ENCODE assay signal across 1 cellular context in genomic region chr16:9090101-9090959, GRCh38.
A peak's percentile ranks its signal among the peaks of the same experiment; 100 is the strongest.
TF ChIP-seq lines count a peak whose summit lies in the region.

No MANE protein-coding gene starts in this region.

TF ChIP-seq in K562, 482 proteins besides CTCF, POLR2A, EP300 and RAD21 (continued from another document and continues in another):
- TF ChIP-seq HBP1 (CRISPR knock-in tag; IDR thresholded peaks at IDR 0.05) (no peak), MYBL2 (IDR thresholded peaks at IDR 0.05; ENCODE audit: low read depth) (no peak), MYBL2 (CRISPR knock-in tag; IDR thresholded peaks at IDR 0.05; ENCODE audit: borderline replicate concordance) (no peak), ATF2 (CRISPR knock-in tag; IDR thresholded peaks at IDR 0.05) (no peak), NR1H2 (CRISPR knock-in tag; IDR thresholded peaks at IDR 0.05) (no peak), NFIX (CRISPR knock-in tag; IDR thresholded peaks at IDR 0.05; ENCODE audit: low read depth) (no peak), FOXK1 (CRISPR knock-in tag; IDR thresholded peaks at IDR 0.05; ENCODE audit: borderline replicate concordance) (no peak), BCOR (IDR thresholded peaks at IDR 0.05) (no peak; the same call in 1 of the 2 replicates), PHF20 (IDR thresholded peaks at IDR 0.05; ENCODE audit: partially characterized antibody) (no peak), ZFP1 (CRISPR knock-in tag; IDR thresholded peaks at IDR 0.05) (no peak), DDX20 (tag; IDR thresholded peaks at IDR 0.05; ENCODE audit: low read depth) (no peak), BRD9 (IDR thresholded peaks at IDR 0.05; ENCODE audit: low read depth, partially characterized antibody) (no peak), RBM22 (IDR thresholded peaks at IDR 0.05; ENCODE audit: low read depth, low read length, poor library complexity, severe bottlenecking) (no peak), MLX (CRISPR knock-in tag; conservative IDR thresholded peaks at IDR 0.05) (no peak), SP2 (IDR thresholded peaks at IDR 0.05; ENCODE audit: extremely low read depth, low read depth, low read length, poor library complexity, severe bottlenecking) (no peak), SRSF9 (IDR thresholded peaks at IDR 0.05; ENCODE audit: borderline replicate concordance, low read depth, low read length) (no peak), TEAD1 (CRISPR knock-in tag; IDR thresholded peaks at IDR 0.05) (no peak; a peak in 1 of 4 replicates), ZBTB26 (CRISPR knock-in tag; IDR thresholded peaks at IDR 0.05) (no peak), GABPB1 (CRISPR knock-in tag; IDR thresholded peaks at IDR 0.05) (peak; percentile 43; the same call in 1 of the 2 replicates), ERF (CRISPR knock-in tag; IDR thresholded peaks at IDR 0.05) (no peak), ZNF224 (CRISPR knock-in tag; IDR thresholded peaks at IDR 0.05) (no peak), TAF1 (IDR thresholded peaks at IDR 0.05; ENCODE audit: control insufficient read depth, extremely low read depth, insufficient read depth, low read length, severe bottlenecking) (peak; percentile 18), GTF2F1 (IDR thresholded peaks at IDR 0.05; ENCODE audit: low read depth, low read length) (no peak), ZFP36 (IDR thresholded peaks at IDR 0.05; ENCODE audit: low read depth, low read length, partially characterized antibody) (no peak), PRMT5 (CRISPR knock-in tag; IDR thresholded peaks at IDR 0.05) (no peak), CEBPG (CRISPR knock-in tag; IDR thresholded peaks at IDR 0.05) (no peak), CEBPG (tag; conservative IDR thresholded peaks at IDR 0.05 in 1 of 2, IDR thresholded peaks at IDR 0.05 in 1 of 2) (no peak), PHB2 (IDR thresholded peaks at IDR 0.05; ENCODE audit: low read depth) (no peak), ESRRA (IDR thresholded peaks at IDR 0.05; ENCODE audit: borderline replicate concordance, low read depth) (no peak; the same call in 1 of the 2 replicates), MIER1 (IDR thresholded peaks at IDR 0.05; ENCODE audit: low read depth) (no peak), TEAD4 (IDR thresholded peaks at IDR 0.05; ENCODE audit: low read length) (no peak), TEAD4 (CRISPR knock-in tag; IDR thresholded peaks at IDR 0.05; ENCODE audit: borderline replicate concordance) (no peak), ZNF444 (CRISPR knock-in tag; IDR thresholded peaks at IDR 0.05) (no peak), JUN (IDR thresholded peaks at IDR 0.05; ENCODE audit: borderline replicate concordance, low read depth, low read length) (no peak), JUN (CRISPR knock-in tag; IDR thresholded peaks at IDR 0.05; ENCODE audit: borderline replicate concordance) (no peak), NRF1 (conservative IDR thresholded peaks at IDR 0.05 in 1 of 2, IDR thresholded peaks at IDR 0.05 in 1 of 2) (peak; percentile 72 to 76), MED1 (CRISPR knock-in tag; IDR thresholded peaks at IDR 0.05; ENCODE audit: borderline replicate concordance) (no peak), SMARCB1 (IDR thresholded peaks at IDR 0.05; ENCODE audit: insufficient read length, low read depth) (no peak), LARP7 (IDR thresholded peaks at IDR 0.05) (no peak), FOXP4 (CRISPR knock-in tag; IDR thresholded peaks at IDR 0.05; ENCODE audit: borderline replicate concordance) (no peak), GTF2A2 (tag; IDR thresholded peaks at IDR 0.05) (no peak), RBBP5 (IDR thresholded peaks at IDR 0.05; ENCODE audit: borderline replicate concordance, insufficient read depth, low read length, poor library complexity, severe bottlenecking) (peak; percentile 44), PTBP1 (IDR thresholded peaks at IDR 0.05; ENCODE audit: low read depth, low read length) (no peak), RFX7 (CRISPR knock-in tag; IDR thresholded peaks at IDR 0.05) (no peak), SMARCA4 (IDR thresholded peaks at IDR 0.05) (no peak; the same call in 1 of the 2 replicates), RB1 (IDR thresholded peaks at IDR 0.05; ENCODE audit: low read depth) (peak; percentile 56; the same call in 1 of the 2 replicates), RBFOX2 (IDR thresholded peaks at IDR 0.05; ENCODE audit: low read depth, low read length) (peak; percentile 75), CHCHD3 (CRISPR knock-in tag; IDR thresholded peaks at IDR 0.05) (no peak), NEUROD1 (IDR thresholded peaks at IDR 0.05; ENCODE audit: borderline replicate concordance, low read depth, low read length, partially characterized antibody) (no peak), BRD4 (IDR thresholded peaks at IDR 0.05) (peak; percentile 69; the same call in 1 of the 2 replicates), GABPB2 (CRISPR knock-in tag; conservative IDR thresholded peaks at IDR 0.05) (no peak), GMEB1 (CRISPR knock-in tag; IDR thresholded peaks at IDR 0.05) (no peak), XRCC3 (IDR thresholded peaks at IDR 0.05) (no peak), DLX4 (CRISPR knock-in tag; IDR thresholded peaks at IDR 0.05) (no peak), ATF3 (IDR thresholded peaks at IDR 0.05) (no peak), ATF3 (CRISPR knock-in tag; conservative IDR thresholded peaks at IDR 0.05) (no peak)
